ENCODE assay signal across 16 cellular contexts in the genomic region with DNA sequence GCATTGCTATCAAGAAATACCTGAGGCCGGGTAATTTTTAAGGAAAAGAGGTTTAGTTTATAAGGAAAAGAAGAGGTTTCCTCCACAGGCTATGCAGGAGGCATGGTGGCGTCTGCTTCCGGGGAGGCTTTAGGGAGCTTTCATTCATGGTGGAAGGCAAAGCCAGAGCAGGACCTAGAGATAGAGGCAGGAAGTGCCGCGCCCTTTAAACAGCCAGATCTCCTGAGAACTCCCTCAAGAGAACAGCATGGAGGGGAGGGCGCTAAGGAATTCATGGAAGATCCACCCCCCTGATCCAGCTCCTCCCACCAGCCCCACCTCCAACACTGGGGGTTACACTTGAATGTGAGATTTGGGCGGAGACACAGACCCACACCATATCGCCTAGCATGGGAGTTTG.
"Had no signal": no experiment of that assay in that cellular context is flagged by ENCODE, and none has a peak within 500 bp of the region (broad histone marks: within the 10 kb centered on the region; RNA-seq: fewer than 3 reads in every experiment).

No MANE protein-coding gene starts in this region.

- H3K27ac ChIP-seq: esophagus muscularis mucosa, heart right ventricle, parathyroid adenoma had no signal

- H3K4me1 ChIP-seq: esophagus muscularis mucosa, heart right ventricle, parathyroid adenoma had no signal

- H3K9ac ChIP-seq: parathyroid adenoma had no signal

- H3K9me3 ChIP-seq: esophagus muscularis mucosa, heart right ventricle had no signal

- DNase-seq: activated B cell treated with CpG ODN at 0.5 μM for 24 hours; activated CD4-positive, alpha-beta memory T cell treated with anti-CD3 and anti-CD28 coated beads for 36 hours; activated CD4-positive, alpha-beta T cell treated with anti-CD3 and anti-CD28 coated beads for 4 hours; activated naive CD4-positive, alpha-beta T cell treated with Interleukin-2 at 50 U/mL for 16 hours; activated T-cell treated with anti-CD3 and anti-CD28 coated beads, Interleukin-2, amount 50 U/mL, for 1 hour; central memory CD4-positive, alpha-beta T cell; heart right ventricle; immature natural killer cell; kidney glomerular epithelial cell; left ventricle myocardium superior; naive thymus-derived CD8-positive, alpha-beta T cell; stimulated activated CD4-positive, alpha-beta T cell treated with anti-CD3 and anti-CD28 coated beads, Interleukin-4, amount 100 ng/mL, for 4 hours; stimulated activated naive CD4-positive, alpha-beta T cell had no signal

- H3K4me3 ChIP-seq: esophagus muscularis mucosa, heart right ventricle had no signal

- H3K36me3 ChIP-seq: esophagus muscularis mucosa, heart right ventricle had no signal

- ATAC-seq: heart right ventricle; left ventricle myocardium superior; naive thymus-derived CD8-positive, alpha-beta T cell; sciatic nerve had no signal
